Comparison of ENCODE assay signal across 15 cellular contexts in genomic region chr3:16494906-16495580, GRCh38. TPM values are rescaled to one million over a fixed set of nuclear protein-coding genes. Genes with fewer than 3 reads are reported as not detected.
A peak's percentile ranks its signal among the peaks of the same experiment; 100 is the strongest.
DNase-seq lines count a peak whose midpoint lies in the region; ATAC-seq and TF ChIP-seq lines count a peak whose summit lies in the region.
"Had no signal": no experiment of that assay in that cellular context is flagged by ENCODE, and none has a peak within 500 bp of the region (broad histone marks: within the 10 kb centered on the region; RNA-seq: fewer than 3 reads in every experiment).

No MANE protein-coding gene starts in this region.

- H3K79me1 ChIP-seq in mesendoderm (ENCODE audit: low read length): no peaks in the 10 kb centered on the region

- no peak overlapping the region for H3K4ac ChIP-seq in mesendoderm (ENCODE audit: low read depth, low read length)

- H4K8ac ChIP-seq in mesendoderm (ENCODE audit: low read depth, low read length): no peak overlapping the region

- CTCF ChIA-PET in HEK293T (lab: Yijun Ruan, JAX): no interaction called here

- no peak overlapping the region for H3K23ac ChIP-seq in mesendoderm (ENCODE audit: low read length)

- peaks cover 11 to 47% (median 28%) of the 10 kb centered on the region in 11 experiments for H3K9me3 ChIP-seq in BLaER1 treated with 17β-estradiol and CSF1 and Interleukin-3, amounts not matched to agents 10 nM and 100 nM (replicated peaks in 1 of 11)
- H3K9me3 ChIP-seq: lower lobe of right lung had no signal

- H3K79me2 ChIP-seq in mesendoderm (ENCODE audit: control insufficient read depth, insufficient read depth, low read length): no peaks in the 10 kb centered on the region
- H3K79me2 ChIP-seq: parathyroid adenoma had no signal

- H3K9me3 Mint-ChIP-seq in activated naive CD8-positive, alpha-beta T cell treated with anti-CD3 and anti-CD28 coated beads, Interleukin-2, amount 50 U/mL, for 24 hours: no peaks in the 10 kb centered on the region

- H3K18ac ChIP-seq in mesendoderm (ENCODE audit: low read length): no peak overlapping the region

- H3K27me3 ChIP-seq in BLaER1 treated with 17β-estradiol and CSF1 and Interleukin-3, amounts not matched to agents 10 nM and 100 nM: no peaks in the 10 kb centered on the region
- no peaks in the 10 kb centered on the region for H3K27me3 ChIP-seq in mesendoderm (ENCODE audit: insufficient read depth, low read length, poor library complexity)
- H3K27me3 ChIP-seq: body of pancreas had no signal

- POLR2A ChIA-PET in HEK293T (lab: Yijun Ruan, JAX): interaction anchor here (1.3 kb wide), 1 partner anchor 17 kb away, joined by 3 read pairs; no protein-coding TSS in a partner anchor

- H4K5ac ChIP-seq in mesendoderm (ENCODE audit: low read length): no peak overlapping the region

- no peak for DNase-seq in HEK293T (ENCODE audit: extremely low spot score)
- DNase-seq in activated naive CD8-positive, alpha-beta T cell treated with anti-CD3 and anti-CD28 coated beads, Interleukin-2, amount 50 U/mL, for 24 hours: no peak
- no peak for DNase-seq in mesendoderm
- DNase-seq in SKM-1 treated with dmso at 0.1 percent for 144 hours (lab: John Stamatoyannopoulos, UW; ENCODE audit: unreplicated experiment): no peak
- DNase-seq in posterior vena cava (ENCODE audit: low spot score): no peak
- no peak for DNase-seq in cerebellum (ENCODE audit: low spot score)
- DNase-seq: activated CD8-positive, alpha-beta memory T cell treated with anti-CD3 and anti-CD28 coated beads, Interleukin-2, amount 50 U/mL, for 48 hours; body of pancreas; effector CD8-positive, alpha-beta T cell; lower lobe of right lung; NCI-H69 had no signal

- H3K4me2 ChIP-seq in BLaER1 treated with 17β-estradiol and CSF1 and Interleukin-3, amounts not matched to agents 10 nM and 100 nM: peak overlapping the region; percentile 13 to 66 (median 52); a peak in 19 of 22 replicates
- H3K4me2 ChIP-seq in mesendoderm (ENCODE audit: low read length): no peak overlapping the region

- no peak overlapping the region for H3K4me3 ChIP-seq in BLaER1 treated with 17β-estradiol and CSF1 and Interleukin-3, amounts not matched to agents 10 nM and 100 nM
- H3K4me3 ChIP-seq in mesendoderm (ENCODE audit: low read length): no peak overlapping the region
- H3K4me3 ChIP-seq: body of pancreas, lower lobe of right lung had no signal

- peak overlapping the region in 2 of 11 experiments; percentile 3; a peak in 2 of 22 replicates for H3K27ac ChIP-seq in BLaER1 treated with 17β-estradiol and CSF1 and Interleukin-3, amounts not matched to agents 10 nM and 100 nM
- no peak overlapping the region for H3K27ac ChIP-seq in mesendoderm (ENCODE audit: low read depth, low read length)
- H3K27ac ChIP-seq: body of pancreas, lower lobe of right lung, parathyroid adenoma, RWPE1 had no signal

- H3K27me3 Mint-ChIP-seq in activated naive CD8-positive, alpha-beta T cell treated with anti-CD3 and anti-CD28 coated beads, Interleukin-2, amount 50 U/mL, for 24 hours: no peaks in the 10 kb centered on the region

- peaks cover 61% of the 10 kb centered on the region for H3K4me1 Mint-ChIP-seq in activated naive CD8-positive, alpha-beta T cell treated with anti-CD3 and anti-CD28 coated beads, Interleukin-2, amount 50 U/mL, for 24 hours

- H3K56ac ChIP-seq in mesendoderm (ENCODE audit: low read length): peak overlapping the region; percentile 10

- no peak overlapping the region for H2BK120ac ChIP-seq in mesendoderm (ENCODE audit: low read depth, low read length)

- H2AK5ac ChIP-seq in mesendoderm (ENCODE audit: low read length): no peak overlapping the region

- H3K36me3 ChIP-seq in BLaER1 treated with 17β-estradiol and CSF1 and Interleukin-3, amounts not matched to agents 10 nM and 100 nM: peaks cover 47 to 79% (median 68%) of the 10 kb centered on the region in 11 experiments
- no peaks in the 10 kb centered on the region for H3K36me3 ChIP-seq in mesendoderm (ENCODE audit: control insufficient read depth, insufficient read depth, low read length)

- ATAC-seq in activated naive CD8-positive, alpha-beta T cell treated with anti-CD3 and anti-CD28 coated beads, Interleukin-2, amount 50 U/mL, for 24 hours: no peak
- no peak for ATAC-seq in GM21515 (IDR thresholded peaks at IDR 0.05; ENCODE audit: unreplicated experiment)
- ATAC-seq: body of pancreas, lower lobe of right lung had no signal

- WGBS in mesendoderm (ENCODE audit: extremely low coverage, insufficient coverage, low lambda C conversion rate): no CpG with 5 or more reads among the region's 9 CpGs

- intact Hi-C loops in posterior vena cava (cut with DNase I): no loop called here

- H2BK15ac ChIP-seq in mesendoderm (replicated peaks; ENCODE audit: low read depth): no peak overlapping the region

- peaks cover 41 to 51% (median 49%) of the 10 kb centered on the region in 10 experiments for H3K4me1 ChIP-seq in BLaER1 treated with 17β-estradiol and CSF1 and Interleukin-3, amounts not matched to agents 10 nM and 100 nM
- H3K4me1 ChIP-seq in mesendoderm (ENCODE audit: control insufficient read depth, low read depth, low read length): peaks cover 3% of the 10 kb centered on the region
- H3K4me1 ChIP-seq: body of pancreas, parathyroid adenoma had no signal

- H4K20me1 ChIP-seq in BLaER1 treated with 17β-estradiol and CSF1 and Interleukin-3, amounts not matched to agents 10 nM and 100 nM: peaks cover 20 to 96% (median 73%) of the 10 kb centered on the region in 11 experiments; a peak in 20 of 22 replicates

- no peak overlapping the region for H3K9ac ChIP-seq in BLaER1 treated with 17β-estradiol and CSF1 and Interleukin-3, amounts not matched to agents 10 nM and 100 nM
- no peak overlapping the region for H3K9ac ChIP-seq in mesendoderm (ENCODE audit: low read length)
- H3K9ac ChIP-seq: parathyroid adenoma had no signal

- H3K4me3 Mint-ChIP-seq in activated naive CD8-positive, alpha-beta T cell treated with anti-CD3 and anti-CD28 coated beads, Interleukin-2, amount 50 U/mL, for 24 hours: no peak overlapping the region

- H2BK5ac ChIP-seq in mesendoderm (ENCODE audit: low read length): no peak overlapping the region

- H3K36me3 Mint-ChIP-seq in activated naive CD8-positive, alpha-beta T cell treated with anti-CD3 and anti-CD28 coated beads, Interleukin-2, amount 50 U/mL, for 24 hours (ENCODE audit: low read depth): peaks cover 61% of the 10 kb centered on the region

- H3K27ac Mint-ChIP-seq in activated naive CD8-positive, alpha-beta T cell treated with anti-CD3 and anti-CD28 coated beads, Interleukin-2, amount 50 U/mL, for 24 hours: peak overlapping the region; percentile 33

TF ChIP-seq in HEK293T, 16 proteins besides CTCF, POLR2A, EP300 and RAD21:
- TF ChIP-seq TARDBP (IDR thresholded peaks at IDR 0.05) (no peak), PKNOX1 (IDR thresholded peaks at IDR 0.05) (peak; percentile 79)

RNA-seq across cellular contexts. Expression of gene RFTN1, which starts 18.5 kb away (rescaled TPM):
- 6.8 TPM for polyA plus RNA-seq in mesendoderm (2013, experiment 1 of 2)
- 7.0 TPM for polyA plus RNA-seq in mesendoderm (2013, experiment 2 of 2)
- 100 to 1,000 TPM in 1 of 2 donors, 10 to 100 TPM in 1; 72.2 to 102 TPM for total RNA-seq in posterior vena cava
- total RNA-seq in cerebellum: 26.6 TPM
